In genomic region chr10:83990126-83990525, GRCh38 we compare ENCODE assay signal across 1 cellular context.
TF ChIP-seq lines count a peak whose summit lies in the region.

No MANE protein-coding gene starts in this region.

TF ChIP-seq in SK-N-SH, 30 proteins besides CTCF, POLR2A, EP300 and RAD21 (continued from another document):
- TF ChIP-seq, protein P1, sequence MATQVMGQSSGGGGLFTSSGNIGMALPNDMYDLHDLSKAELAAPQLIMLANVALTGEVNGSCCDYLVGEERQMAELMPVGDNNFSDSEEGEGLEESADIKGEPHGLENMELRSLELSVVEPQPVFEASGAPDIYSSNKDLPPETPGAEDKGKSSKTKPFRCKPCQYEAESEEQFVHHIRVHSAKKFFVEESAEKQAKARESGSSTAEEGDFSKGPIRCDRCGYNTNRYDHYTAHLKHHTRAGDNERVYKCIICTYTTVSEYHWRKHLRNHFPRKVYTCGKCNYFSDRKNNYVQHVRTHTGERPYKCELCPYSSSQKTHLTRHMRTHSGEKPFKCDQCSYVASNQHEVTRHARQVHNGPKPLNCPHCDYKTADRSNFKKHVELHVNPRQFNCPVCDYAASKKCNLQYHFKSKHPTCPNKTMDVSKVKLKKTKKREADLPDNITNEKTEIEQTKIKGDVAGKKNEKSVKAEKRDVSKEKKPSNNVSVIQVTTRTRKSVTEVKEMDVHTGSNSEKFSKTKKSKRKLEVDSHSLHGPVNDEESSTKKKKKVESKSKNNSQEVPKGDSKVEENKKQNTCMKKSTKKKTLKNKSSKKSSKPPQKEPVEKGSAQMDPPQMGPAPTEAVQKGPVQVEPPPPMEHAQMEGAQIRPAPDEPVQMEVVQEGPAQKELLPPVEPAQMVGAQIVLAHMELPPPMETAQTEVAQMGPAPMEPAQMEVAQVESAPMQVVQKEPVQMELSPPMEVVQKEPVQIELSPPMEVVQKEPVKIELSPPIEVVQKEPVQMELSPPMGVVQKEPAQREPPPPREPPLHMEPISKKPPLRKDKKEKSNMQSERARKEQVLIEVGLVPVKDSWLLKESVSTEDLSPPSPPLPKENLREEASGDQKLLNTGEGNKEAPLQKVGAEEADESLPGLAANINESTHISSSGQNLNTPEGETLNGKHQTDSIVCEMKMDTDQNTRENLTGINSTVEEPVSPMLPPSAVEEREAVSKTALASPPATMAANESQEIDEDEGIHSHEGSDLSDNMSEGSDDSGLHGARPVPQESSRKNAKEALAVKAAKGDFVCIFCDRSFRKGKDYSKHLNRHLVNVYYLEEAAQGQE (IDR thresholded peaks at IDR 0.05; ENCODE audit: low read depth, low read length) = no peak
- no peak for TF ChIP-seq POLR2AphosphoS5 (IDR thresholded peaks at IDR 0.05; ENCODE audit: low read depth, low read length)
